ENCODE assay signal across 8 cellular contexts in the genomic region with DNA sequence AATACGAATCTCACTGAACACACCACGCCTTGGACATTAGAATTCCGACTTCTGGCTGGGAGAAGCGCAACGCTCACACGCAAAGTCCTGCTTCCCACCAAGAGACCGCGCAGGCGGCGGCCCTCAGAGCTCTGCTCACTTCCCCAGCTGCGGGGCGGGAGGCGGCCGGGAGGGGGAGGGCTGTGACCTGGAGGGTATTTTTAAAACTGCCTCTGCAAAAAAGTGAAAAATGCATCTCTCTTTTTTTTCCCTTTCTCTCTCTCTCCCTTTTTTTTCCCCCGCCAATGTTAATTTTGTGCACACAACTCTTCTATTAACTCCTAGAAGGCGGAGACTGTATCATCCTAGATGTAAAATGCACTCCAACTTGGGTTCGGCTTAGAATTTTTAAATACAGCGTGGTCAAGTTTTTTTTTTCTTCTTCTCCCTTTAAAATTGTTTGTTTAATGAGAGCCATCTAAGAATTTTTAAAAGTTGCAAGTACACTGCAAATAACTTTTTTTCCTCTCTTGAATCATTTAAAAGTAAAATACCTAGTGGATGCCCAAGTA.
A peak's percentile ranks its signal among the peaks of the same experiment; 100 is the strongest.
DNase-seq lines count a peak whose midpoint lies in the region; ATAC-seq, FAIRE-seq and TF ChIP-seq lines count a peak whose summit lies in the region.

No MANE protein-coding gene starts in this region.

- peak overlapping the region; percentile 80 for H3K27ac ChIP-seq in astrocyte (ENCODE audit: low read depth, low read length)
- peak overlapping the region; percentile 45 for H3K27ac ChIP-seq in keratinocyte (ENCODE audit: control insufficient read depth, insufficient read depth, low read length)
- peak overlapping the region; percentile 90 for H3K27ac ChIP-seq in stomach smooth muscle (ENCODE audit: low read length)

- H3K27me3 Mint-ChIP-seq in IgD-negative memory B cell (peaks cover 3% of the 10 kb centered on the region), astrocyte (ENCODE audit: low read depth, unreplicated experiment) (no peaks in the 10 kb centered on the region)

- TF ChIP-seq CTCF in GM12875 (IDR thresholded peaks at IDR 0.05; ENCODE audit: borderline replicate concordance, insufficient read depth, low read depth, low read length) (peak; percentile 31; the same call in 1 of the 2 replicates), astrocyte (IDR thresholded peaks at IDR 0.05; ENCODE audit: insufficient read depth, low read depth, low read length) (no peak), keratinocyte (optimal IDR thresholded peaks at IDR 0.05 in 1 of 3, IDR thresholded peaks at IDR 0.05 in 1 of 3, conservative IDR thresholded peaks at IDR 0.05 in 1 of 3; ENCODE audit: extremely low read depth in 1 of 3, insufficient read depth in 2 of 3, low read length in 3 of 3) (no peak)

- H3K4me3 ChIP-seq in GM12875 (ENCODE audit: low read depth, low read length), result peak overlapping the region; percentile 61
- H3K4me3 ChIP-seq in astrocyte (ENCODE audit: insufficient read depth, low read depth, low read length), result peak overlapping the region; percentile 78
- peak overlapping the region; percentile 49 to 58 (median 55) for H3K4me3 ChIP-seq in keratinocyte (ENCODE audit: control insufficient read depth in 2 of 3, extremely low read depth in 1 of 3, insufficient read depth in 2 of 3, low read depth in 1 of 3, low read length in 3 of 3)
- peak overlapping the region; percentile 91 to 93 for H3K4me3 ChIP-seq in stomach smooth muscle (ENCODE audit: low read length in 2 of 2)

- peak; percentile 51 for ATAC-seq in GM21723 (IDR thresholded peaks at IDR 0.05; ENCODE audit: unreplicated experiment)

- H3K79me2 ChIP-seq in astrocyte (ENCODE audit: insufficient read depth, low read length) (no peaks in the 10 kb centered on the region), keratinocyte (ENCODE audit: control insufficient read depth, insufficient read depth, low read length) (no peaks in the 10 kb centered on the region)

- FAIRE-seq in astrocyte (lab: Jason Lieb, UNC), result no peak
- FAIRE-seq in keratinocyte (lab: Jason Lieb, UNC), result no peak

- no peaks in the 10 kb centered on the region for H3K9me1 ChIP-seq in keratinocyte (ENCODE audit: control insufficient read depth, extremely low read depth, insufficient read depth, low read length)

- no peaks in the 10 kb centered on the region for H3K36me3 ChIP-seq in astrocyte (ENCODE audit: insufficient read depth, low read length)
- H3K36me3 ChIP-seq in keratinocyte (ENCODE audit: control insufficient read depth in 2 of 2, extremely low read depth in 1 of 2, insufficient read depth in 2 of 2, low read length in 2 of 2), result no peaks in the 10 kb centered on the region
- no peaks in the 10 kb centered on the region for H3K36me3 ChIP-seq in stomach smooth muscle (ENCODE audit: control insufficient read depth in 2 of 2, insufficient read depth in 2 of 2, low read length in 2 of 2)

- H3K9me3 ChIP-seq in astrocyte (ENCODE audit: insufficient read depth, low read depth, low read length) (no peaks in the 10 kb centered on the region), keratinocyte (ENCODE audit: control insufficient read depth, low read depth, low read length) (no peaks in the 10 kb centered on the region), stomach smooth muscle (ENCODE audit: control insufficient read depth in 2 of 2, low read length in 2 of 2) (no peaks in the 10 kb centered on the region)

- H3K27me3 ChIP-seq in astrocyte (ENCODE audit: insufficient read depth, low read length) (no peaks in the 10 kb centered on the region), keratinocyte (ENCODE audit: control insufficient read depth, extremely low read depth, insufficient read depth, low read length) (no peaks in the 10 kb centered on the region), stomach smooth muscle (ENCODE audit: control insufficient read depth in 1 of 2, insufficient read depth in 2 of 2, low read length in 2 of 2) (no peaks in the 10 kb centered on the region)

- H2AFZ ChIP-seq in astrocyte (ENCODE audit: low read depth, low read length) (peak overlapping the region; percentile 55), keratinocyte (ENCODE audit: control insufficient read depth, low read length) (no peak overlapping the region)

- peak overlapping the region; percentile 84 for H3K9ac ChIP-seq in astrocyte (ENCODE audit: low read length)
- peak overlapping the region; percentile 69 for H3K9ac ChIP-seq in keratinocyte (ENCODE audit: control insufficient read depth, extremely low read depth, insufficient read depth, low read length)
- peak overlapping the region; percentile 82 to 84 for H3K9ac ChIP-seq in stomach smooth muscle (ENCODE audit: low read length in 2 of 2)

- H3K4me1 Mint-ChIP-seq in IgD-negative memory B cell (peaks cover 12 to 30% (median 29%) of the 10 kb centered on the region in 3 donors), astrocyte (ENCODE audit: low read depth, unreplicated experiment) (peaks cover 19% of the 10 kb centered on the region)

- H3K4me3 Mint-ChIP-seq in IgD-negative memory B cell (peak overlapping the region; percentile 85 to 98 (median 94)), astrocyte (ENCODE audit: unreplicated experiment) (peak overlapping the region; percentile 81)

- H3K36me3 Mint-ChIP-seq in IgD-negative memory B cell (peaks cover 2% of the 10 kb centered on the region), astrocyte (ENCODE audit: low read depth, unreplicated experiment) (no peaks in the 10 kb centered on the region)

- H4K20me1 ChIP-seq in astrocyte (ENCODE audit: insufficient read depth, low read length) (no peaks in the 10 kb centered on the region), keratinocyte (ENCODE audit: control insufficient read depth, extremely low read depth, insufficient read depth, low read length) (no peaks in the 10 kb centered on the region)

- H3K4me1 ChIP-seq in astrocyte (ENCODE audit: insufficient read depth, low read length), result peaks cover 5% of the 10 kb centered on the region
- H3K4me1 ChIP-seq in keratinocyte (ENCODE audit: control insufficient read depth, extremely low read depth, insufficient read depth, low read length), result peaks cover 8% of the 10 kb centered on the region
- peaks cover 21% of the 10 kb centered on the region for H3K4me1 ChIP-seq in stomach smooth muscle (ENCODE audit: control insufficient read depth, insufficient read depth, low read length)

- H3K4me2 ChIP-seq in astrocyte (ENCODE audit: low read length) (peak overlapping the region; percentile 97), keratinocyte (ENCODE audit: control insufficient read depth, extremely low read depth, insufficient read depth, low read depth, low read length) (peak overlapping the region; percentile 17)

- H3K27ac Mint-ChIP-seq in IgD-negative memory B cell (peak overlapping the region; percentile 100), astrocyte (ENCODE audit: unreplicated experiment) (peak overlapping the region; percentile 95)

- peaks cover 0 to 7% (median 2%) of the 10 kb centered on the region in 3 donors for H3K9me3 Mint-ChIP-seq in IgD-negative memory B cell
- no peaks in the 10 kb centered on the region for H3K9me3 Mint-ChIP-seq in astrocyte (ENCODE audit: unreplicated experiment)

- dilution Hi-C loops in keratinocyte (cut with MboI; ENCODE audit: extremely low pct_ligation_motif_present, low sequenced_read_pairs), result no loop called here

- DNase-seq in astrocyte (ENCODE audit: low read depth), result no peak
- no peak for DNase-seq in keratinocyte (ENCODE audit: low read depth, low spot score)
- no peak for DNase-seq in NCI-H2107 (lab: John Stamatoyannopoulos, UW)
- no peak for DNase-seq in NCI-H2227 treated with DMSO at 0.1 percent for 48 hours (lab: John Stamatoyannopoulos, UW)
